Comparison of ENCODE assay signal across 10 cellular contexts in genomic region chr2:66573866-66574265, GRCh38.
DNase-seq lines count a peak whose midpoint lies in the region; ATAC-seq and TF ChIP-seq lines count a peak whose summit lies in the region.
"Had no signal": no experiment of that assay in that cellular context is flagged by ENCODE, and none has a peak within 500 bp of the region (broad histone marks: within the 10 kb centered on the region; RNA-seq: fewer than 3 reads in every experiment).

No MANE protein-coding gene starts in this region.

- H3K27ac ChIP-seq in endodermal cell (ENCODE audit: low read depth, low read length), result peak overlapping the region; percentile 91
- peak overlapping the region; percentile 75 for H3K27ac ChIP-seq in muscle layer of duodenum (ENCODE audit: low read length)
- H3K27ac ChIP-seq in colonic mucosa, result no peak overlapping the region

- ATAC-seq in HG02840 (IDR thresholded peaks at IDR 0.05; ENCODE audit: low FRiP score, unreplicated experiment), result no peak
- ATAC-seq in left colon, result no peak

- H3K36me3 ChIP-seq in BJ (ENCODE audit: control insufficient read depth, insufficient read depth, low read length), result peaks cover 5% of the 10 kb centered on the region
- no peaks in the 10 kb centered on the region for H3K36me3 ChIP-seq in endodermal cell (ENCODE audit: control insufficient read depth, insufficient read depth, low read length)
- H3K36me3 ChIP-seq in muscle layer of duodenum (ENCODE audit: control insufficient read depth in 1 of 2, insufficient read depth in 2 of 2, low read length in 2 of 2), result peaks cover 8 to 9% of the 10 kb centered on the region in 2 donors
- H3K36me3 ChIP-seq in colonic mucosa, result no peaks in the 10 kb centered on the region

- 1 to 3% methylated on average over 6 to 8 of the region's 8 CpGs for WGBS in endodermal cell (ENCODE audit: insufficient coverage in 1 of 2, insufficient read length in 1 of 2), 2 experiments

- intact Hi-C loops in colonic mucosa (cut with DNase I), result loop anchor here (10.0 kb wide), 1 partner anchor 849 kb away; no protein-coding TSS in a partner anchor
- intact Hi-C loops in left colon (cut with DNase I, micrococcal nuclease), result loop anchor here in 1 of 2 donors (10.0 kb wide), 1 partner anchor 139 kb away; the partner anchor contains the start of gene MEIS1

- no peak overlapping the region for H3K27ac Mint-ChIP-seq in endodermal cell
- H3K27ac Mint-ChIP-seq: activated T-cell treated with anti-CD3 and anti-CD28 coated beads, Interleukin-2, amount 50 U/mL, for 24 hours had no signal

- H3K4me1 ChIP-seq in endodermal cell (ENCODE audit: control insufficient read depth, insufficient read depth, low read length) (peaks cover 2% of the 10 kb centered on the region), muscle layer of duodenum (ENCODE audit: control insufficient read depth in 1 of 2, insufficient read depth in 2 of 2, low read length in 2 of 2) (peaks cover 7 to 34% of the 10 kb centered on the region in 2 donors), colonic mucosa (peaks cover 17% of the 10 kb centered on the region)

- CTCF ChIA-PET in BJ (lab: Yijun Ruan, JAX), result no interaction called here

- DNase-seq in BJ (ENCODE audit: low read depth) (no peak), NCI-H146 (lab: John Stamatoyannopoulos, UW) (peak; percentile 64), endodermal cell (peak; percentile 82), NCI-H2171 treated with DMSO at 0.1 percent for 48 hours (lab: John Stamatoyannopoulos, UW) (no peak), colonic mucosa (no peak), left colon (no peak)
- DNase-seq: activated T-cell treated with anti-CD3 and anti-CD28 coated beads, Interleukin-2, amount 50 U/mL, for 24 hours; heart right ventricle had no signal

- H3K4me3 ChIP-seq in BJ (ENCODE audit: low read depth, low read length) (peak overlapping the region; percentile 6; the same call in 1 of the 2 replicates), endodermal cell (ENCODE audit: low read length) (peak overlapping the region; percentile 73), muscle layer of duodenum (ENCODE audit: low read depth in 1 of 2, low read length in 2 of 2) (peak overlapping the region; percentile 24 to 30), colonic mucosa (no peak overlapping the region)

- POLR2A ChIA-PET in BJ (lab: Charles Lee), result no interaction called here

- no peaks in the 10 kb centered on the region for H3K36me3 Mint-ChIP-seq in endodermal cell (ENCODE audit: low read depth)

- H3K9me3 ChIP-seq in endodermal cell (ENCODE audit: control insufficient read depth, low read length), result no peaks in the 10 kb centered on the region
- H3K9me3 ChIP-seq in muscle layer of duodenum (ENCODE audit: control insufficient read depth in 1 of 2, low read length in 2 of 2), result no peaks in the 10 kb centered on the region
- no peaks in the 10 kb centered on the region for H3K9me3 ChIP-seq in colonic mucosa
- H3K9me3 ChIP-seq: heart right ventricle had no signal

- peaks cover 29% of the 10 kb centered on the region for H3K27me3 Mint-ChIP-seq in endodermal cell (ENCODE audit: insufficient read depth)

- no peak for TF ChIP-seq CTCF in BJ (IDR thresholded peaks at IDR 0.05; ENCODE audit: insufficient read depth, low read depth, low read length)
- TF ChIP-seq CTCF in endodermal cell (conservative IDR thresholded peaks at IDR 0.05), result no peak
- TF ChIP-seq CTCF in colonic mucosa (IDR thresholded peaks at IDR 0.05), result no peak

- H3K9me3 Mint-ChIP-seq in endodermal cell, result no peaks in the 10 kb centered on the region
- H3K9me3 Mint-ChIP-seq: activated T-cell treated with anti-CD3 and anti-CD28 coated beads, Interleukin-2, amount 50 U/mL, for 24 hours had no signal

- H3K4me1 Mint-ChIP-seq in endodermal cell, result peaks cover 38% of the 10 kb centered on the region

- no peaks in the 10 kb centered on the region for H3K27me3 ChIP-seq in BJ (ENCODE audit: control insufficient read depth, insufficient read depth, low read length)
- H3K27me3 ChIP-seq in endodermal cell (ENCODE audit: control insufficient read depth, insufficient read depth, low read length, poor library complexity, severe bottlenecking), result peaks cover 39% of the 10 kb centered on the region
- H3K27me3 ChIP-seq in muscle layer of duodenum (ENCODE audit: low read depth, low read length), result peaks cover 24% of the 10 kb centered on the region
- peaks cover 49% of the 10 kb centered on the region for H3K27me3 ChIP-seq in colonic mucosa

- peak overlapping the region; percentile 59 for H3K4me3 Mint-ChIP-seq in endodermal cell
- H3K4me3 Mint-ChIP-seq: activated T-cell treated with anti-CD3 and anti-CD28 coated beads, Interleukin-2, amount 50 U/mL, for 24 hours had no signal

- H3K9ac ChIP-seq in endodermal cell (ENCODE audit: extremely low read depth, low read length, poor library complexity, severe bottlenecking) (no peak overlapping the region), colonic mucosa (ENCODE audit: low read depth in 2 of 2, low read length in 2 of 2) (no peak overlapping the region)

Comparison
In these comparisons a context has a peak if more than half of its experiments do, and no peak if none do; other contexts are left out.
1. DNase-seq: peak in NCI-H146 (single experiment) and endodermal cell (single experiment); none in BJ (single experiment), NCI-H2171 treated with DMSO at 0.1 percent for 48 hours (single experiment), colonic mucosa (single experiment) and left colon (0 of 2).